9 cellular contexts compared by ENCODE assay signal in genomic region chr15:68821190-68821897, GRCh38. TPM values are rescaled to one million over a fixed set of nuclear protein-coding genes. Genes with fewer than 3 reads are reported as not detected.
DNase-seq lines count a peak whose midpoint lies in the region; ATAC-seq, FAIRE-seq and TF ChIP-seq lines count a peak whose summit lies in the region.
"Had no signal": no experiment of that assay in that cellular context is flagged by ENCODE, and none has a peak within 500 bp of the region (broad histone marks: within the 10 kb centered on the region; RNA-seq: fewer than 3 reads in every experiment).

No MANE protein-coding gene starts in this region.

- POLR2A ChIA-PET in A549 (lab: Yijun Ruan, JAX) = no interaction called here
- POLR2A ChIA-PET in activated CD4-positive, alpha-beta memory T cell treated with anti-CD3 and anti-CD28 coated beads, Interleukin-2, amount 10 ng/mL, durations not matched to agents 7 days and 5 days (lab: Charles Lee) = interaction anchor here (1.0 to 1.4 kb wide), 4 partner anchors 12 to 30 kb away, joined by 3 to 6 read pairs (median 4); no protein-coding TSS in a partner anchor

- H3K4me1 ChIP-seq in A549 (peaks cover 15% of the 10 kb centered on the region), rectal smooth muscle tissue (ENCODE audit: control insufficient read depth, insufficient read depth, low read length) (peaks cover 10% of the 10 kb centered on the region)

- peaks cover 3% of the 10 kb centered on the region for H3K27me3 Mint-ChIP-seq in activated CD4-positive, alpha-beta memory T cell treated with anti-CD3 and anti-CD28 coated beads, Interleukin-2, amount 10 ng/mL, durations not matched to agents 7 days and 5 days

- under 1% methylated on average over 19 of the region's 63 CpGs for WGBS in A549 (ENCODE audit: missing lambda C conversion rate)

- peak overlapping the region; percentile 10 for H3K9ac ChIP-seq in rectal smooth muscle tissue (ENCODE audit: low read length)

- peaks cover 26% of the 10 kb centered on the region for H3K4me1 Mint-ChIP-seq in activated CD4-positive, alpha-beta memory T cell treated with anti-CD3 and anti-CD28 coated beads, Interleukin-2, amount 10 ng/mL, durations not matched to agents 7 days and 5 days

- no peak for TF ChIP-seq RAD21 in A549 (conservative IDR thresholded peaks at IDR 0.05 in 1 of 2, IDR thresholded peaks at IDR 0.05 in 1 of 2)

- peaks cover 17% of the 10 kb centered on the region for H3K36me3 Mint-ChIP-seq in activated CD4-positive, alpha-beta memory T cell treated with anti-CD3 and anti-CD28 coated beads, Interleukin-2, amount 10 ng/mL, durations not matched to agents 7 days and 5 days (ENCODE audit: low read depth)

- TF ChIP-seq POLR2A in A549 (IDR thresholded peaks at IDR 0.05; ENCODE audit: low read length) = no peak

- no peaks in the 10 kb centered on the region for H3K27me3 ChIP-seq in rectal smooth muscle tissue (ENCODE audit: control insufficient read depth, insufficient read depth, low read length)

- peak overlapping the region; percentile 88 for H3K4me2 ChIP-seq in A549

- H3K9me3 Mint-ChIP-seq in activated CD4-positive, alpha-beta memory T cell treated with anti-CD3 and anti-CD28 coated beads, Interleukin-2, amount 10 ng/mL, durations not matched to agents 7 days and 5 days = no peaks in the 10 kb centered on the region

- no peak for FAIRE-seq in A549 (lab: Jason Lieb, UNC)
- FAIRE-seq: islet of Langerhans had no signal

- ATAC-seq in A549 = peak; percentile 0 to 2; a peak in 2 of 6 replicates
- ATAC-seq in GM18909 (IDR thresholded peaks at IDR 0.05; ENCODE audit: poor library complexity, unreplicated experiment) = peak; percentile 15
- ATAC-seq in HG03280 (IDR thresholded peaks at IDR 0.05; ENCODE audit: unreplicated experiment) = peak; percentile 18

- H3K4me3 Mint-ChIP-seq in activated CD4-positive, alpha-beta memory T cell treated with anti-CD3 and anti-CD28 coated beads, Interleukin-2, amount 10 ng/mL, durations not matched to agents 7 days and 5 days = peak overlapping the region; percentile 89

- peak overlapping the region; percentile 92 for H3K27ac Mint-ChIP-seq in activated CD4-positive, alpha-beta memory T cell treated with anti-CD3 and anti-CD28 coated beads, Interleukin-2, amount 10 ng/mL, durations not matched to agents 7 days and 5 days

- CTCF ChIA-PET in A549 (lab: Yijun Ruan, JAX) = interaction anchor here (0.6 kb wide), 1 partner anchor 19 kb away, joined by 3 read pairs; no protein-coding TSS in a partner anchor
- CTCF ChIA-PET in activated CD4-positive, alpha-beta memory T cell treated with anti-CD3 and anti-CD28 coated beads, Interleukin-2, amount 10 ng/mL, durations not matched to agents 7 days and 5 days (lab: Charles Lee) = no interaction called here

- DNase-seq in A549 (ENCODE audit: low read depth in 1 of 2, low spot score in 1 of 2) = peak; percentile 18 to 27
- DNase-seq in activated CD4-positive, alpha-beta memory T cell treated with anti-CD3 and anti-CD28 coated beads, Interleukin-2, amount 10 ng/mL, durations not matched to agents 7 days and 5 days = peak; percentile 21
- DNase-seq in glomerular visceral epithelial cell (ENCODE audit: extremely low spot score) = peak; percentile 22
- DNase-seq in DMS79 treated with DMSO at 0.1 percent for 48 hours (lab: John Stamatoyannopoulos, UW) = no peak
- no peak for DNase-seq in epidermal melanocyte (ENCODE audit: insufficient read length, low spot score)

- H3K9me3 ChIP-seq in A549 = no peaks in the 10 kb centered on the region

- TF ChIP-seq CTCF in A549 (IDR thresholded peaks at IDR 0.05) = no peak

- no peaks in the 10 kb centered on the region for H3K36me3 ChIP-seq in rectal smooth muscle tissue (ENCODE audit: control insufficient read depth, insufficient read depth, low read length)

- no peak for TF ChIP-seq EP300 in A549 (IDR thresholded peaks at IDR 0.05)

- H3K27ac ChIP-seq in A549 (peak overlapping the region; percentile 98 to 99), rectal smooth muscle tissue (ENCODE audit: low read depth, low read length) (peak overlapping the region; percentile 96)

- H3K4me3 ChIP-seq in A549 (peak overlapping the region; percentile 74), rectal smooth muscle tissue (ENCODE audit: low read length) (peak overlapping the region; percentile 96)

TF ChIP-seq in A549, 52 proteins besides CTCF, POLR2A, EP300 and RAD21:
- TF ChIP-seq MAZ (IDR thresholded peaks at IDR 0.05; ENCODE audit: borderline replicate concordance, low read depth, low read length) (no peak), EHF (CRISPR knock-in tag; IDR thresholded peaks at IDR 0.05) (no peak), REST (IDR thresholded peaks at IDR 0.05) (0 out of 2 replicates have a peak, but pooled peaks have one; percentile 7), BHLHE40 (IDR thresholded peaks at IDR 0.05; ENCODE audit: low read depth, low read length) (no peak), CBX8 (IDR thresholded peaks at IDR 0.05) (no peak), E2F6 (IDR thresholded peaks at IDR 0.05; ENCODE audit: borderline replicate concordance, low read depth) (no peak), ZC3H11A (IDR thresholded peaks at IDR 0.05) (no peak), HDAC2 (IDR thresholded peaks at IDR 0.05) (no peak), FOSB (CRISPR knock-in tag; IDR thresholded peaks at IDR 0.05) (no peak)

RNA-seq across cellular contexts. Expression of gene ANP32A, which starts 0.6 kb away (rescaled TPM):
- 200 and 208 TPM in 2 replicates for polyA plus RNA-seq in A549 (2011; rRNA removed)
- polyA plus RNA-seq in A549 (2012; cell fraction: cytosol; rRNA removed) = 97.6 and 99.3 TPM in 2 replicates
- polyA plus RNA-seq in A549 (2012; cell fraction: nucleus; rRNA removed) = 31.7 and 43.1 TPM in 2 replicates
- 354 to 362 TPM (median 360 TPM) in 3 replicates for polyA plus RNA-seq in A549 (2017; fragmentation: RNase III; extraction: RNeasy Plus Mini Kit Qiagen cat#74134 plus additional on column Dnase treatment)
- 58.5 and 59.3 TPM in 2 replicates for polyA minus RNA-seq in A549 (2011; rRNA and poly(A)+ RNA removed)
- total RNA-seq in activated CD4-positive, alpha-beta memory T cell treated with anti-CD3 and anti-CD28 coated beads, Interleukin-2, amount 10 ng/mL, durations not matched to agents 7 days and 5 days = 100 to 1,000 TPM; 190 to 194 TPM

Comparison
In these comparisons a context has a peak if more than half of its experiments do, and no peak if none do; other contexts are left out.
1. DNase-seq: peak in A549 (2 of 2), activated CD4-positive, alpha-beta memory T cell treated with anti-CD3 and anti-CD28 coated beads, Interleukin-2, amount 10 ng/mL, durations not matched to agents 7 days and 5 days (single experiment) and glomerular visceral epithelial cell (single experiment); none in DMS79 treated with DMSO at 0.1 percent for 48 hours (single experiment) and epidermal melanocyte (single experiment).
2. Peak in every context shown above with its lines, with median percentiles within 50 percentile points of each other: ATAC-seq.